8 cellular contexts compared by ENCODE assay signal in genomic region chr3:143847787-143848631, GRCh38. TPM values are rescaled to one million over a fixed set of nuclear protein-coding genes. Genes with fewer than 3 reads are reported as not detected.
DNase-seq lines count a peak whose midpoint lies in the region; ATAC-seq and TF ChIP-seq lines count a peak whose summit lies in the region.

TSS of gene SLC9A9 (minus strand) at chr3:143848468. CDS start at chr3:143848322, 146 bp downstream.

- no peak for TF ChIP-seq CTCF in DOHH2 (IDR thresholded peaks at IDR 0.05; ENCODE audit: low read depth, low read length, poor library complexity, severe bottlenecking)
- TF ChIP-seq CTCF in heart left ventricle (IDR thresholded peaks at IDR 0.05) = no peak
- no peak for TF ChIP-seq CTCF in ovary (IDR thresholded peaks at IDR 0.05)

- H3K9me3 ChIP-seq in DOHH2 (ENCODE audit: control insufficient read depth, insufficient read depth, low read length) (no peaks in the 10 kb centered on the region), heart left ventricle (no peaks in the 10 kb centered on the region), ovary (no peaks in the 10 kb centered on the region)

- no peaks in the 10 kb centered on the region for H4K20me1 ChIP-seq in DOHH2 (ENCODE audit: control insufficient read depth, insufficient read depth, low read depth, low read length)

- H3K27ac ChIP-seq in DOHH2 (ENCODE audit: low read depth, low read length) (no peak within 1 kb of the TSS), heart left ventricle (peak within 1 kb of the TSS in 8 of 12 donors; percentile 30 to 84 (median 54)), ovary (peak within 1 kb of the TSS in 1 of 2 donors; percentile 45)

- no peaks in the 10 kb centered on the region for H3K79me2 ChIP-seq in DOHH2 (ENCODE audit: control insufficient read depth, low read length)

- no peaks in the 10 kb centered on the region for H3K9me2 ChIP-seq in DOHH2 (replicated peaks; ENCODE audit: control insufficient read depth, low read length)

- intact Hi-C loops in heart left ventricle (cut with DNase I) = no loop called here
- intact Hi-C loops in ovary (cut with DNase I) = no loop called here

- TF ChIP-seq POLR2A in heart left ventricle (IDR thresholded peaks at IDR 0.05) (no peak), ovary (IDR thresholded peaks at IDR 0.05) (no peak)

- no peaks in the 10 kb centered on the region for H3F3A ChIP-seq in DOHH2 (ENCODE audit: control insufficient read depth, insufficient read depth)

- ATAC-seq in GM19455 (IDR thresholded peaks at IDR 0.05; ENCODE audit: unreplicated experiment) (peak; percentile 91), HG03469 (IDR thresholded peaks at IDR 0.05; ENCODE audit: unreplicated experiment) (peak; percentile 81), heart left ventricle (peak in 3 of 4 donors; percentile 83 to 90 (median 87))

- H3K36me3 ChIP-seq in DOHH2 (ENCODE audit: control insufficient read depth, low read length) (no peaks in the 10 kb centered on the region), heart left ventricle (no peaks in the 10 kb centered on the region), ovary (no peaks in the 10 kb centered on the region)

- peak within 1 kb of the TSS; percentile 75 for H3K4me2 ChIP-seq in DOHH2 (ENCODE audit: low read length)

- H3K4me3 ChIP-seq in DOHH2 (ENCODE audit: low read length) = peak within 1 kb of the TSS; percentile 76
- peak within 1 kb of the TSS; percentile 31 to 76 (median 58) for H3K4me3 ChIP-seq in heart left ventricle
- peak within 1 kb of the TSS; percentile 59 for H3K4me3 ChIP-seq in ovary

- TF ChIP-seq EP300 in ovary (IDR thresholded peaks at IDR 0.05) = no peak

- DNase-seq in RPMI8226 (peak; percentile 78), amniotic stem cell (lab: John Stamatoyannopoulos, UW) (peak; percentile 37), heart left ventricle (peak in 3 of 5 donors; percentile 13 to 39 (median 23)), ovary (peak in 1 of 5 donors; percentile 26), NCI-H1092 (lab: John Stamatoyannopoulos, UW) (no peak)

- H3K27me3 ChIP-seq in DOHH2 (ENCODE audit: control insufficient read depth, low read length) (no peaks in the 10 kb centered on the region), heart left ventricle (no peaks in the 10 kb centered on the region), ovary (no peaks in the 10 kb centered on the region)

- WGBS in heart left ventricle, 4 donors = 3 to 6% (median 4%) methylated on average over 15 of the region's 15 CpGs
- WGBS in ovary, 3 donors = 0% methylated on average over 15 of the region's 15 CpGs

- H3K4me1 ChIP-seq in DOHH2 (ENCODE audit: control insufficient read depth, low read length) = peaks cover 18% of the 10 kb centered on the region
- peaks cover 0 to 63% (median 7%) of the 10 kb centered on the region in 12 donors for H3K4me1 ChIP-seq in heart left ventricle
- H3K4me1 ChIP-seq in ovary (ENCODE audit: insufficient read depth) = peaks cover 9% of the 10 kb centered on the region

RNA-seq across cellular contexts. Expression of gene SLC9A9, which starts in this region (rescaled TPM):
- total RNA-seq in heart left ventricle = 10 to 100 TPM in 2 of 9 donors, 1 to 10 TPM in 7; 2.2 to 17.5 (median 3.5) TPM
- 1 to 10 TPM in 1 of 2 donors, under 1 TPM in 1; 0.76 to 1.1 TPM for polyA plus RNA-seq in heart left ventricle
- total RNA-seq in ovary = 10 to 100 TPM in 6 of 7 donors, 1 to 10 TPM in 1; 7.0 to 18.9 (median 13.5) TPM
- 10 to 100 TPM; 12.8 to 22.7 TPM for polyA plus RNA-seq in ovary

Comparison
In these comparisons a context has a peak if more than half of its experiments do, and no peak if none do; other contexts are left out.
1. RNA of gene SLC9A9 (polyA plus RNA-seq): 12.8 to 22.7 TPM in ovary; 0.76 to 1.1 TPM in heart left ventricle; every median in the first group is over 4 times any median in the second.
2. Peak in every context shown above with its lines, with median percentiles within 50 percentile points of each other: H3K4me3 ChIP-seq and ATAC-seq.